8 cellular contexts compared by ENCODE assay signal in genomic region chr2:8836979-8837794, GRCh38. TPM values are rescaled to one million over a fixed set of nuclear protein-coding genes. Genes with fewer than 3 reads are reported as not detected.
A peak's percentile ranks its signal among the peaks of the same experiment; 100 is the strongest.
DNase-seq lines count a peak whose midpoint lies in the region; ATAC-seq and TF ChIP-seq lines count a peak whose summit lies in the region.

Gene KIDINS220, minus strand, starts transcription at chr2:8837613. Its CDS starts 10,520 bp downstream, at chr2:8827093.

- peak within 1 kb of the TSS; percentile 16 for H2AFZ ChIP-seq in OCI-LY3 (ENCODE audit: low read depth, low read length)

- H3K27ac ChIP-seq in HUES48 (ENCODE audit: low read depth, low read length) (peak within 1 kb of the TSS; percentile 10), OCI-LY3 (ENCODE audit: low read length) (no peak within 1 kb of the TSS), epithelial cell of prostate (peak within 1 kb of the TSS; percentile 12)

- H3K4me3 ChIP-seq in HUES48 (ENCODE audit: low read depth, low read length) (peak within 1 kb of the TSS; percentile 94), OCI-LY3 (ENCODE audit: low read length) (peak within 1 kb of the TSS; percentile 77), mucosa of descending colon (peak within 1 kb of the TSS; percentile 99)

- H3K9ac ChIP-seq in HUES48 (ENCODE audit: low read depth, low read length) (peak within 1 kb of the TSS; percentile 65), OCI-LY3 (ENCODE audit: low read length) (peak within 1 kb of the TSS; percentile 64)

- H3K36me3 ChIP-seq in HUES48 (ENCODE audit: control insufficient read depth, insufficient read depth, low read length) (no peaks in the 10 kb centered on the region), OCI-LY3 (replicated peaks; ENCODE audit: low read depth, low read length) (no peaks in the 10 kb centered on the region), mucosa of descending colon (ENCODE audit: low read depth) (no peaks in the 10 kb centered on the region)

- no peak for TF ChIP-seq CTCF in OCI-LY3 (IDR thresholded peaks at IDR 0.05; ENCODE audit: low read depth, low read length)
- no peak for TF ChIP-seq CTCF in mucosa of descending colon (IDR thresholded peaks at IDR 0.05)

- H3K9me3 ChIP-seq in HUES48 (ENCODE audit: control insufficient read depth, insufficient read depth, low read length), result no peaks in the 10 kb centered on the region
- H3K9me3 ChIP-seq in OCI-LY3 (ENCODE audit: insufficient read depth, low read length), result no peaks in the 10 kb centered on the region
- no peaks in the 10 kb centered on the region for H3K9me3 ChIP-seq in mucosa of descending colon

- H4K20me1 ChIP-seq in OCI-LY3 (ENCODE audit: insufficient read depth, low read length), result no peaks in the 10 kb centered on the region

- H3K4me1 ChIP-seq in HUES48 (ENCODE audit: control insufficient read depth, insufficient read depth, low read length) (no peaks in the 10 kb centered on the region), OCI-LY3 (ENCODE audit: low read length) (peaks cover 10% of the 10 kb centered on the region), mucosa of descending colon (ENCODE audit: low read depth) (peaks cover 21% of the 10 kb centered on the region)

- intact Hi-C loops in mucosa of descending colon (cut with DNase I, micrococcal nuclease), result no loop called here

- DNase-seq in D341Med (ENCODE audit: low spot score) (peak; percentile 98), activated T-cell treated with anti-CD3 and anti-CD28 coated beads for 4 hours (peak; percentile 77), epithelial cell of prostate (ENCODE audit: low read depth, low spot score) (peak; percentile 45), mucosa of descending colon (peak; percentile 88 to 92 (median 91))
- peak; percentile 71 for DNase-seq in stimulated activated CD8-positive, alpha-beta memory T cell treated with anti-CD3 and anti-CD28 coated beads, Interleukin-4, amount 100 ng/mL, for 24 hours (ENCODE audit: low read depth)

- ATAC-seq in GM21390 (IDR thresholded peaks at IDR 0.05; ENCODE audit: unreplicated experiment), result peak; percentile 90
- peak; percentile 99 for ATAC-seq in mucosa of descending colon

- no peaks in the 10 kb centered on the region for H3K27me3 ChIP-seq in HUES48 (ENCODE audit: control insufficient read depth, insufficient read depth, low read length)
- no peaks in the 10 kb centered on the region for H3K27me3 ChIP-seq in OCI-LY3 (ENCODE audit: low read depth, low read length)

- peaks cover 31% of the 10 kb centered on the region for H3K79me2 ChIP-seq in OCI-LY3 (ENCODE audit: low read length)

- H3K4me2 ChIP-seq in OCI-LY3 (ENCODE audit: low read length), result peak within 1 kb of the TSS; percentile 83

RNA-seq across cellular contexts. Expression of gene KIDINS220, which starts in this region (rescaled TPM):
- 10 to 100 TPM; 54.8 to 69.6 (median 55.9) TPM for total RNA-seq in mucosa of descending colon

Comparison
In these comparisons a context has a peak if more than half of its experiments do, and no peak if none do; other contexts are left out.
1. DNase-seq: peak in every context shown above with its lines; median percentile 98 in D341Med; 91 in mucosa of descending colon; 77 in activated T-cell treated with anti-CD3 and anti-CD28 coated beads for 4 hours; 71 in stimulated activated CD8-positive, alpha-beta memory T cell treated with anti-CD3 and anti-CD28 coated beads, Interleukin-4, amount 100 ng/mL, for 24 hours; 45 in epithelial cell of prostate.